Comparison of ENCODE assay signal across 21 cellular contexts in genomic region chr6:157592566-157592965, GRCh38.
DNase-seq lines count a peak whose midpoint lies in the region; ATAC-seq, FAIRE-seq and TF ChIP-seq lines count a peak whose summit lies in the region.
"Had no signal": no experiment of that assay in that cellular context is flagged by ENCODE, and none has a peak within 500 bp of the region (broad histone marks: within the 10 kb centered on the region; RNA-seq: fewer than 3 reads in every experiment).

No MANE protein-coding gene starts in this region.

- no peak overlapping the region for H3K9ac ChIP-seq in GM12878 (ENCODE audit: control insufficient read depth, insufficient read depth, low read length)

- H3K9me3 ChIP-seq in GM12878 (replicated peaks; ENCODE audit: control insufficient read depth, insufficient read depth, low read length) = peaks cover 16% of the 10 kb centered on the region; the same call in 2 of the 3 replicates
- H3K9me3 ChIP-seq in left lung = peaks cover 0 to 17% of the 10 kb centered on the region in 2 donors
- H3K9me3 ChIP-seq in testis = no peaks in the 10 kb centered on the region
- H3K9me3 ChIP-seq: right atrium auricular region had no signal

- no peaks in the 10 kb centered on the region for H3K79me2 ChIP-seq in GM12878 (ENCODE audit: control insufficient read depth, insufficient read depth, low read length)

- in situ Hi-C loops in GM12878 (cut with MboI) = no loop called here

- H4K20me1 ChIP-seq in GM12878 (ENCODE audit: control insufficient read depth, insufficient read depth) = no peaks in the 10 kb centered on the region

- H3K4me3 ChIP-seq in GM12878 (no peak overlapping the region), left lung (no peak overlapping the region), testis (peak overlapping the region; percentile 43 to 56)
- H3K4me3 ChIP-seq: cardiac muscle cell, left ventricle myocardium inferior, right atrium auricular region, SK-N-MC had no signal

- H3K27ac Mint-ChIP-seq in Calu3 (ENCODE audit: unreplicated experiment) = no peak overlapping the region

- POLR2A ChIA-PET in GM12878 (lab: Charles Lee) = no interaction called here

- no peak for TF ChIP-seq RAD21 in GM12878 (IDR thresholded peaks at IDR 0.05; ENCODE audit: insufficient read depth, low read depth, low read length)

- peak; percentile 49 for DNase-seq in activated CD8-positive, alpha-beta memory T cell treated with anti-CD3 and anti-CD28 coated beads for 24 hours
- no peak for DNase-seq in activated CD8-positive, alpha-beta memory T cell treated with anti-CD3 and anti-CD28 coated beads, Interleukin-2, amount 50 U/mL, for 4 hours
- DNase-seq in GM12878 (ENCODE audit: low read depth, low spot score) (no peak), left lung (no peak), testis (peak; percentile 86), Calu3 (no peak)
- DNase-seq: 8988T; activated CD4-positive, alpha-beta T cell treated with anti-CD3 and anti-CD28 coated beads for 1 hour; KG1; left ventricle myocardium inferior; NCI-H2081; NCI-H446; NK-92 treated with Interleukin-12 subunit alpha and Interleukin-12 subunit beta, amount 100 ng/mL, for 24 hours; stimulated activated naive CD4-positive, alpha-beta T cell; trophoblast cell had no signal

- peaks cover 4% of the 10 kb centered on the region for H3K9me3 Mint-ChIP-seq in Calu3 (ENCODE audit: low read depth, unreplicated experiment)

- H3K36me3 ChIP-seq in GM12878 (ENCODE audit: control insufficient read depth in 2 of 2, insufficient read depth in 2 of 2, low read length in 1 of 2) (peaks cover 0 to 4% of the 10 kb centered on the region in 2 experiments; a peak in 2 of 4 replicates), left lung (no peaks in the 10 kb centered on the region), testis (ENCODE audit: low read depth, missing control alignments) (no peaks in the 10 kb centered on the region)
- H3K36me3 ChIP-seq: cardiac muscle cell, right atrium auricular region had no signal

- H3K27ac ChIP-seq in GM12878 (ENCODE audit: control insufficient read depth, insufficient read depth) = no peak overlapping the region
- H3K27ac ChIP-seq in left lung = no peak overlapping the region
- no peak overlapping the region for H3K27ac ChIP-seq in testis
- H3K27ac ChIP-seq: cardiac muscle cell, left ventricle myocardium inferior, right atrium auricular region, SK-N-MC had no signal

- H3K36me3 Mint-ChIP-seq in Calu3 (ENCODE audit: insufficient read depth, unreplicated experiment) = no peaks in the 10 kb centered on the region

- BruUV-seq in GM12878 (replicated peaks; lab: Mats Ljungman, UMichigan) (no TSS peak), Calu3 (replicated peaks; lab: Mats Ljungman, UMichigan) (no TSS peak)

- 85% methylated on average over 11 of the region's 17 CpGs for WGBS in GM12878 (ENCODE audit: insufficient coverage, insufficient replicate concordance, low lambda C conversion rate, missing lambda C conversion rate)
- 44 to 77% methylated on average over 9 to 17 of the region's 17 CpGs for WGBS in testis, 2 donors

- no peak for TF ChIP-seq CTCF in GM12878 (IDR thresholded peaks at IDR 0.05 in 2 of 3, conservative IDR thresholded peaks at IDR 0.05 in 1 of 3; ENCODE audit: control insufficient read depth in 2 of 3, extremely low read depth in 1 of 3, insufficient read depth in 1 of 3, low read depth in 3 of 3, low read length in 3 of 3)
- no peak for TF ChIP-seq CTCF in left lung (IDR thresholded peaks at IDR 0.05)
- TF ChIP-seq CTCF in testis (IDR thresholded peaks at IDR 0.05) = no peak
- TF ChIP-seq CTCF in Calu3 (IDR thresholded peaks at IDR 0.05; ENCODE audit: unreplicated experiment) = no peak

- no peak for TF ChIP-seq EP300 in GM12878 (IDR thresholded peaks at IDR 0.05; ENCODE audit: borderline replicate concordance in 1 of 2, control insufficient read depth in 1 of 2, low read depth in 2 of 2, low read length in 2 of 2)

- no peak overlapping the region for H3K4me3 Mint-ChIP-seq in Calu3 (ENCODE audit: low read depth, unreplicated experiment)

- ATAC-seq in GM12878 (no peak), left lung (peak; percentile 34), GM21423 (IDR thresholded peaks at IDR 0.05; ENCODE audit: unreplicated experiment) (no peak), GM18909 (IDR thresholded peaks at IDR 0.05; ENCODE audit: poor library complexity, unreplicated experiment) (no peak)

- RAD21 ChIA-PET in GM12878 (lab: Charles Lee; ENCODE audit: unreplicated experiment) = no interaction called here

- intact Hi-C loops in GM12878 (cut with micrococcal nuclease; ENCODE audit: unreplicated experiment) (no loop called here), left lung (cut with DNase I) (no loop called here), testis (cut with DNase I; ENCODE audit: low total_unique reads) (no loop called here), Calu3 (cut with micrococcal nuclease; ENCODE audit: unreplicated experiment) (loop anchor here (10.0 kb wide), 1 partner anchor 118 kb away; no protein-coding TSS in a partner anchor)

- H3K4me1 ChIP-seq in GM12878 (ENCODE audit: control insufficient read depth, insufficient read depth, low read length) (no peaks in the 10 kb centered on the region; the same call in 1 of the 2 replicates), left lung (peaks cover 2 to 3% of the 10 kb centered on the region in 2 donors), testis (peaks cover 1% of the 10 kb centered on the region)

- H3K4me2 ChIP-seq in GM12878 (ENCODE audit: control insufficient read depth, insufficient read depth) = no peak overlapping the region

- peaks cover 10% of the 10 kb centered on the region for H3K4me1 Mint-ChIP-seq in Calu3 (ENCODE audit: low read depth, unreplicated experiment)

- H3K27me3 ChIP-seq in GM12878 (replicated peaks in 1 of 2; ENCODE audit: control insufficient read depth in 2 of 2, insufficient read depth in 2 of 2, low read length in 1 of 2) (no peaks in the 10 kb centered on the region), left lung (no peaks in the 10 kb centered on the region), testis (no peaks in the 10 kb centered on the region)
- H3K27me3 ChIP-seq: cardiac muscle cell, right atrium auricular region had no signal

- FAIRE-seq in GM12878 (lab: Jason Lieb, UNC) = no peak
- FAIRE-seq: D721Med had no signal

- CTCF ChIA-PET in GM12878 (lab: Yijun Ruan, JAX) (no interaction called here), Calu3 (lab: Charles Lee) (no interaction called here)

- no peak overlapping the region for H2AFZ ChIP-seq in GM12878 (ENCODE audit: control insufficient read depth, low read depth, low read length)

- TF ChIP-seq POLR2A in GM12878 (IDR thresholded peaks at IDR 0.05; ENCODE audit: low read depth, low read length) (no peak), testis (IDR thresholded peaks at IDR 0.05) (no peak)

- SMC1A ChIA-PET in GM12878 (lab: Charles Lee; ENCODE audit: uncharacterized antibody, unreplicated experiment) = interaction anchor here (1.0 kb wide), 1 partner anchor 22 kb away, joined by 3 read pairs; no protein-coding TSS in a partner anchor

- no peaks in the 10 kb centered on the region for H3K27me3 Mint-ChIP-seq in Calu3 (ENCODE audit: unreplicated experiment)

TF ChIP-seq in GM12878, 131 proteins besides CTCF, POLR2A, EP300 and RAD21:
- TF ChIP-seq FOXM1 (IDR thresholded peaks at IDR 0.05; ENCODE audit: low read depth, low read length) = no peak
- TF ChIP-seq USF1 (IDR thresholded peaks at IDR 0.05; ENCODE audit: borderline replicate concordance, extremely low read length, insufficient read depth, low read depth, low read length) = peak; percentile 10

Comparison
In these comparisons a context has a peak if more than half of its experiments do, and no peak if none do; other contexts are left out.
1. DNase-seq: peak in activated CD8-positive, alpha-beta memory T cell treated with anti-CD3 and anti-CD28 coated beads for 24 hours (single experiment) and testis (single experiment); none in activated CD8-positive, alpha-beta memory T cell treated with anti-CD3 and anti-CD28 coated beads, Interleukin-2, amount 50 U/mL, for 4 hours (single experiment), GM12878 (single experiment), left lung (0 of 2) and Calu3 (single experiment).
2. H3K4me3 ChIP-seq: peak in testis (2 of 2); none in GM12878 (single experiment) and left lung (0 of 2).